29 cellular contexts compared by ENCODE assay signal in the genomic region with DNA sequence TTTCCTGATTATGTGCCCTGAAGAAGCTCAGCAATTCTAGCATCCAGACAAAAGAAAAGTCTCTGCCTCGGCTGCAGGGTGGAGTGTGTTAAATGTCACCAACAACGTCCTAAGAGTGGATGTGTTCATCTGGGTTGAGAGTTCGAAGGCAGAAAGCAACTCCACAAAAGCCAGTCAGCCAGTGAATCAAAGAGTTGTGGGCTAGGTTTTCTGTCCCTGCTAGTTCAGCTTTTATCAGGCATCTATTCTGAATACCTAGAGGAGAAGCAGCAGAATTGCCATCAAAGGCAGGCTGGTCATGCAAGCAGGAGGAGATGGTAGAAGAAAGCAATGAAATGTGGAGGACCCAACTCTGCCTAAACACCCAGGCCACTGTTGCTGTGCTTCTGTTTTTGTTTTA.
"Had no signal": no experiment of that assay in that cellular context is flagged by ENCODE, and none has a peak within 500 bp of the region (broad histone marks: within the 10 kb centered on the region; RNA-seq: fewer than 3 reads in every experiment).

No MANE protein-coding gene starts in this region.

- H3K27me3 ChIP-seq: gastrocnemius medialis, pancreas, stomach, thyroid gland, upper lobe of left lung, vagina had no signal

- H3K4me3 Mint-ChIP-seq: activated naive CD4-positive, alpha-beta T cell treated with anti-CD3 and anti-CD28 coated beads, Interleukin-2, amount 50 U/mL, for 24 hours; activated T-helper 1 cell treated with anti-CD3 and anti-CD28 coated beads, Interleukin-12 subunit alpha, Interleukin-12 subunit beta, Interleukin-2, Interleukin-4 antibody, amounts not matched to agents 30 ng/mL and 10 ng/mL and 1 ng/mL, durations not matched to agents 14 hours and 24 hours and 36 hours; central memory CD8-positive, alpha-beta T cell; nephron; stimulated activated effector memory CD8-positive, alpha-beta T cell treated with anti-CD3 and anti-CD28 coated beads, Interleukin-12 subunit alpha, Interleukin-12 subunit beta, amount 100 ng/mL, for 72 hours; T-helper 17 cell had no signal

- H3K36me3 Mint-ChIP-seq: activated naive CD4-positive, alpha-beta T cell treated with anti-CD3 and anti-CD28 coated beads, Interleukin-2, amount 50 U/mL, for 24 hours; stimulated activated effector memory CD8-positive, alpha-beta T cell treated with anti-CD3 and anti-CD28 coated beads, Interleukin-12 subunit alpha, Interleukin-12 subunit beta, amount 100 ng/mL, for 72 hours had no signal

- H3K27ac ChIP-seq: epithelial cell of prostate, gastrocnemius medialis, pancreas, prostate gland, skin epidermis, stomach, thyroid gland, upper lobe of left lung, vagina, WERI-Rb-1 had no signal

- H3K36me3 ChIP-seq: gastrocnemius medialis, pancreas, prostate gland, stomach, thyroid gland, upper lobe of left lung, vagina, WERI-Rb-1 had no signal

- H3K27me3 Mint-ChIP-seq: T-helper 17 cell had no signal

- H3K4me1 Mint-ChIP-seq: central memory CD8-positive, alpha-beta T cell had no signal

- H3K9me3 Mint-ChIP-seq: activated naive CD4-positive, alpha-beta T cell treated with anti-CD3 and anti-CD28 coated beads, Interleukin-2, amount 50 U/mL, for 24 hours; activated T-helper 1 cell treated with anti-CD3 and anti-CD28 coated beads, Interleukin-12 subunit alpha, Interleukin-12 subunit beta, Interleukin-2, Interleukin-4 antibody, amounts not matched to agents 30 ng/mL and 10 ng/mL and 1 ng/mL, durations not matched to agents 14 hours and 24 hours and 36 hours; central memory CD8-positive, alpha-beta T cell; nephron; stimulated activated effector memory CD8-positive, alpha-beta T cell treated with anti-CD3 and anti-CD28 coated beads, Interleukin-12 subunit alpha, Interleukin-12 subunit beta, amount 100 ng/mL, for 72 hours had no signal

- DNase-seq: activated CD4-positive, alpha-beta T cell treated with anti-CD3 and anti-CD28 coated beads, Interleukin-2, amount 50 U/mL, for 1 hour; activated CD4-positive, CD25-positive, alpha-beta regulatory T cell treated with anti-CD3 and anti-CD28 coated beads, Interleukin-2, amount 50 U/mL, for 72 hours; activated CD8-positive, alpha-beta memory T cell treated with anti-CD3 and anti-CD28 coated beads, Interleukin-2, amount 50 U/mL, for 4 hours; activated effector memory CD4-positive, alpha-beta T cell treated with anti-CD3 and anti-CD28 coated beads, Interleukin-2, amount 50 U/mL, for 16 hours; activated T-cell treated with anti-CD3 and anti-CD28 coated beads, Interleukin-2, amount 50 U/mL, for 1 hour; dermis blood vessel endothelial cell; effector CD4-positive, alpha-beta T cell; gastrocnemius medialis; glutamatergic neuron; left colon; mammary epithelial cell; pancreas; retina; stimulated activated CD4-positive, alpha-beta T cell treated with anti-CD3 and anti-CD28 coated beads, Interleukin-4, amount 100 ng/mL, for 24 hours; stomach; T-helper 17 cell; T1000; thyroid gland; upper lobe of left lung; WERI-Rb-1 had no signal

- H3K4me1 ChIP-seq: pancreas, prostate gland, stomach, vagina had no signal

- H3K4me3 ChIP-seq: gastrocnemius medialis, pancreas, prostate gland, skin epidermis, stomach, thyroid gland, upper lobe of left lung, vagina had no signal

- H3K27ac Mint-ChIP-seq: activated naive CD4-positive, alpha-beta T cell treated with anti-CD3 and anti-CD28 coated beads, Interleukin-2, amount 50 U/mL, for 24 hours; activated T-helper 1 cell treated with anti-CD3 and anti-CD28 coated beads, Interleukin-12 subunit alpha, Interleukin-12 subunit beta, Interleukin-2, Interleukin-4 antibody, amounts not matched to agents 30 ng/mL and 10 ng/mL and 1 ng/mL, durations not matched to agents 14 hours and 24 hours and 36 hours; nephron; stimulated activated effector memory CD8-positive, alpha-beta T cell treated with anti-CD3 and anti-CD28 coated beads, Interleukin-12 subunit alpha, Interleukin-12 subunit beta, amount 100 ng/mL, for 72 hours; T-helper 17 cell had no signal

- H3K9me3 ChIP-seq: gastrocnemius medialis, pancreas, prostate gland, stomach, thyroid gland, upper lobe of left lung, vagina had no signal
